ENCODE assay signal across 16 cellular contexts in the genomic region with DNA sequence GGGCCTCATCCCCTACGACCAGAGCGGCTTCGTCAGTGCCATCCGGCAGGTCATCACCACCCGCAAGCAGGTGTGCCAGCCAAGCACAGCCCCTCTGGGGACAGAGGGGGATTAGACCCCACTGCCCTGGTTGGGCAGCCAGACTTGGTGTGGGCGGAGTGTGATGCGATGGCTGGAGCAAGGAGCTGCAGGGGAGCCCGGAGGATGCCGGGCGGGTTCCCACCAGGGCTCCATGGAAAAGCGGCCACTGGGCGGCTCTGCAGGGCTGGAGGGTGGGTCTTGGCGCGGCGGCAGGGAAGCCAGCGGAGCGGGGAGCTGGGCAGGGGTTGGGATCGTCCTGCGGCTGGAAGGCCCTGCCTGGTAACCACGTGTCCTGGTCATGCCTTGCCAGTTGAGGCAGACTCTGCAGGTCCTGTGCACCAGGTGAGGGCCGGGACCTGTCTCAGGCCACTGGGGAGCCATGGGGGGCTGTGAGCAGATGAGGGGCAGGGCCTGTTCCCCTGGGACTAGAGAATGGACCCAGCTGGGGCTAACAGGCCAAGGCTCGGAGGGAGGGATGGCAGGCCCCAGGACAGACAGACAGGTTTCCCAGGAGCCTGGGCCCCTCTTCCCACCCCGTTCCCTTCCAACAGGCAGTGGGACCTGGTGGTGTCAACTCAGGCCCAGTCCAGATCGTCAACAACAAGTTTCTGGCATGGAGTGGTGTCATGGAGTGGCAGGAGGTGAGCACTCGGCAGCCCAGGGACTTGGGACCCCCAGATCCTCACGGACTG. TPM values are rescaled to one million over a fixed set of nuclear protein-coding genes. Genes with fewer than 3 reads are reported as not detected.
DNase-seq lines count a peak whose midpoint lies in the region; ATAC-seq and TF ChIP-seq lines count a peak whose summit lies in the region.
"Had no signal": no experiment of that assay in that cellular context is flagged by ENCODE, and none has a peak within 500 bp of the region (broad histone marks: within the 10 kb centered on the region; RNA-seq: fewer than 3 reads in every experiment).

No MANE protein-coding gene starts in this region.

- H3K79me2 ChIP-seq in GM23338 (replicated peaks; ENCODE audit: insufficient read depth): peaks cover 18% of the 10 kb centered on the region

- 85 to 94% (median 87%) methylated on average over 7 to 26 of the region's 26 CpGs for WGBS in adrenal gland, 4 donors

- H3K9me3 ChIP-seq in Caco-2: no peaks in the 10 kb centered on the region
- no peaks in the 10 kb centered on the region for H3K9me3 ChIP-seq in adrenal gland (replicated peaks in 1 of 3)
- no peaks in the 10 kb centered on the region for H3K9me3 ChIP-seq in WERI-Rb-1 (ENCODE audit: severe bottlenecking)
- H3K9me3 ChIP-seq: prostate gland had no signal

- H3K4me3 Mint-ChIP-seq in Caco-2 (ENCODE audit: unreplicated experiment) (no peak overlapping the region), GM23338 (no peak overlapping the region), neural crest cell (peak overlapping the region; percentile 59)
- no peak overlapping the region for H3K4me3 Mint-ChIP-seq in activated T-helper 1 cell treated with anti-CD3 and anti-CD28 coated beads, Interleukin-12 subunit alpha, Interleukin-12 subunit beta, Interleukin-2, Interleukin-4 antibody, amounts not matched to agents 30 ng/mL and 10 ng/mL and 1 ng/mL, durations not matched to agents 14 hours and 24 hours and 36 hours
- H3K4me3 Mint-ChIP-seq: stimulated activated naive CD8-positive, alpha-beta T cell treated with anti-CD3 and anti-CD28 coated beads, Interleukin-15, Interleukin-2, amounts not matched to agents 100 ng/mL and 50 ng/mL, for 24 hours had no signal

- no peaks in the 10 kb centered on the region for H3K9me3 Mint-ChIP-seq in Caco-2 (ENCODE audit: unreplicated experiment)
- H3K9me3 Mint-ChIP-seq in GM23338: peaks cover 4% of the 10 kb centered on the region; the same call in 2 of the 3 replicates
- H3K9me3 Mint-ChIP-seq in neural crest cell: no peaks in the 10 kb centered on the region
- H3K9me3 Mint-ChIP-seq in activated T-helper 1 cell treated with anti-CD3 and anti-CD28 coated beads, Interleukin-12 subunit alpha, Interleukin-12 subunit beta, Interleukin-2, Interleukin-4 antibody, amounts not matched to agents 30 ng/mL and 10 ng/mL and 1 ng/mL, durations not matched to agents 14 hours and 24 hours and 36 hours: no peaks in the 10 kb centered on the region
- H3K9me3 Mint-ChIP-seq: stimulated activated naive CD8-positive, alpha-beta T cell treated with anti-CD3 and anti-CD28 coated beads, Interleukin-15, Interleukin-2, amounts not matched to agents 100 ng/mL and 50 ng/mL, for 24 hours had no signal

- no peak overlapping the region for H2AFZ ChIP-seq in GM23338

- peaks cover 23% of the 10 kb centered on the region for H4K20me1 ChIP-seq in GM23338 (replicated peaks; ENCODE audit: insufficient read depth)

- H3K27ac ChIP-seq in GM23338 (ENCODE audit: low read depth): 0 out of 2 replicates have a peak overlapping the region, but pooled peaks have one; percentile 6
- peak overlapping the region in 4 of 5 donors; percentile 69 to 94 (median 82) for H3K27ac ChIP-seq in adrenal gland
- H3K27ac ChIP-seq in WERI-Rb-1: no peak overlapping the region

- POLR2A ChIA-PET in Caco-2 (lab: Charles Lee): interaction anchor here (2.0 kb wide), 1 partner anchor 12 kb away, joined by 7 read pairs; no protein-coding TSS in a partner anchor

- H3K4me1 Mint-ChIP-seq in Caco-2 (ENCODE audit: low read depth, unreplicated experiment) (peaks cover 6% of the 10 kb centered on the region), GM23338 (peaks cover 21% of the 10 kb centered on the region), neural crest cell (peaks cover 20% of the 10 kb centered on the region)
- peaks cover 12% of the 10 kb centered on the region for H3K4me1 Mint-ChIP-seq in activated T-helper 1 cell treated with anti-CD3 and anti-CD28 coated beads, Interleukin-12 subunit alpha, Interleukin-12 subunit beta, Interleukin-2, Interleukin-4 antibody, amounts not matched to agents 30 ng/mL and 10 ng/mL and 1 ng/mL, durations not matched to agents 14 hours and 24 hours and 36 hours (ENCODE audit: low read depth)

- ATAC-seq in GM23338: peak; percentile 1; the same call in 1 of the 3 replicates
- ATAC-seq: left colon had no signal

- no TSS peak for BruUV-seq in Caco-2 (replicated peaks; lab: Mats Ljungman, UMichigan)

- DNase-seq in Caco-2 (no peak), GM23338 (ENCODE audit: low spot score) (no peak), adrenal gland (peak in 4 of 7 donors; percentile 40 to 56 (median 50)), neural crest cell (ENCODE audit: low read depth, low spot score) (no peak), WERI-Rb-1 (no peak), 8988T (no peak)
- DNase-seq in NK-92 treated with Interleukin-12 subunit alpha and Interleukin-12 subunit beta, amount 100 ng/mL, for 24 hours (lab: John Stamatoyannopoulos, UW): no peak
- no peak for DNase-seq in activated T-helper 1 cell treated with anti-CD3 and anti-CD28 coated beads, Interleukin-12 subunit alpha, Interleukin-12 subunit beta, Interleukin-2, Interleukin-4 antibody, amounts not matched to agents 30 ng/mL and 10 ng/mL and 1 ng/mL, durations not matched to agents 14 hours and 24 hours and 36 hours (ENCODE audit: low spot score)
- DNase-seq: activated CD4-positive, alpha-beta T cell treated with anti-CD3 and anti-CD28 coated beads, Interleukin-2, amount 50 U/mL, for 1 hour; DMS79 treated with DMSO at 0.1 percent for 48 hours; effector memory CD4-positive, alpha-beta T cell; SHP77 treated with DMSO at 0.1 percent for 48 hours; T-helper 9 cell had no signal

- H3K4me3 ChIP-seq in Caco-2 (ENCODE audit: low read depth, low read length) (no peak overlapping the region), GM23338 (no peak overlapping the region), adrenal gland (no peak overlapping the region), WERI-Rb-1 (ENCODE audit: low read depth, low read length) (no peak overlapping the region)
- H3K4me3 ChIP-seq: prostate gland had no signal

- H3K36me3 Mint-ChIP-seq in Caco-2 (ENCODE audit: insufficient read depth, unreplicated experiment) (peaks cover 84% of the 10 kb centered on the region), GM23338 (ENCODE audit: low read depth) (peaks cover 72% of the 10 kb centered on the region), neural crest cell (ENCODE audit: low read depth) (peaks cover 9% of the 10 kb centered on the region)
- peaks cover 12% of the 10 kb centered on the region for H3K36me3 Mint-ChIP-seq in activated T-helper 1 cell treated with anti-CD3 and anti-CD28 coated beads, Interleukin-12 subunit alpha, Interleukin-12 subunit beta, Interleukin-2, Interleukin-4 antibody, amounts not matched to agents 30 ng/mL and 10 ng/mL and 1 ng/mL, durations not matched to agents 14 hours and 24 hours and 36 hours (ENCODE audit: low read depth)

- H3K27ac Mint-ChIP-seq in Caco-2 (ENCODE audit: unreplicated experiment) (peak overlapping the region; percentile 61), GM23338 (no peak overlapping the region), neural crest cell (ENCODE audit: unreplicated experiment) (no peak overlapping the region)
- H3K27ac Mint-ChIP-seq in activated T-helper 1 cell treated with anti-CD3 and anti-CD28 coated beads, Interleukin-12 subunit alpha, Interleukin-12 subunit beta, Interleukin-2, Interleukin-4 antibody, amounts not matched to agents 30 ng/mL and 10 ng/mL and 1 ng/mL, durations not matched to agents 14 hours and 24 hours and 36 hours: no peak overlapping the region
- H3K27ac Mint-ChIP-seq: stimulated activated naive CD8-positive, alpha-beta T cell treated with anti-CD3 and anti-CD28 coated beads, Interleukin-15, Interleukin-2, amounts not matched to agents 100 ng/mL and 50 ng/mL, for 24 hours had no signal

- TF ChIP-seq CTCF in Caco-2 (IDR thresholded peaks at IDR 0.05; ENCODE audit: insufficient read depth in 1 of 2, low read depth in 1 of 2, low read length in 1 of 2, severe bottlenecking in 1 of 2, unreplicated experiment in 1 of 2) (no peak), GM23338 (conservative IDR thresholded peaks at IDR 0.05; ENCODE audit: low read depth in 2 of 2) (peak in 1 of 2 experiments; percentile 11; a peak in 1 of 4 replicates), adrenal gland (IDR thresholded peaks at IDR 0.05) (no peak), neural crest cell (conservative IDR thresholded peaks at IDR 0.05) (no peak), WERI-Rb-1 (IDR thresholded peaks at IDR 0.05; ENCODE audit: low read depth, low read length) (no peak)

- no peaks in the 10 kb centered on the region for H3K27me3 ChIP-seq in Caco-2 (replicated peaks; ENCODE audit: control insufficient read depth, insufficient read depth, low read length)
- H3K27me3 ChIP-seq in GM23338 (ENCODE audit: insufficient read depth): no peaks in the 10 kb centered on the region
- no peaks in the 10 kb centered on the region for H3K27me3 ChIP-seq in adrenal gland
- no peaks in the 10 kb centered on the region for H3K27me3 ChIP-seq in WERI-Rb-1 (ENCODE audit: insufficient read depth, low read depth, severe bottlenecking)

- peaks cover 64% of the 10 kb centered on the region for H3F3A ChIP-seq in GM23338 (replicated peaks; ENCODE audit: low read depth)

- H3K4me1 ChIP-seq in Caco-2: peaks cover 7% of the 10 kb centered on the region; the same call in 1 of the 2 replicates
- H3K4me1 ChIP-seq in GM23338 (ENCODE audit: insufficient read depth): peaks cover 14% of the 10 kb centered on the region
- peaks cover 39 to 81% of the 10 kb centered on the region in 2 donors for H3K4me1 ChIP-seq in adrenal gland (replicated peaks in 1 of 2)

- no peak overlapping the region for H3K4me2 ChIP-seq in GM23338

- intact Hi-C loops in Caco-2 (cut with micrococcal nuclease; ENCODE audit: unreplicated experiment): no loop called here
- intact Hi-C loops in adrenal gland (cut with DNase I): no loop called here
- intact Hi-C loops in activated T-helper 1 cell treated with anti-CD3 and anti-CD28 coated beads, Interleukin-12 subunit alpha, Interleukin-12 subunit beta, Interleukin-2, Interleukin-4 antibody, amounts not matched to agents 30 ng/mL and 10 ng/mL and 1 ng/mL, durations not matched to agents 14 hours and 24 hours and 36 hours (cut with micrococcal nuclease): no loop called here

- H3K9me2 ChIP-seq in GM23338 (ENCODE audit: insufficient read depth): no peaks in the 10 kb centered on the region

- TF ChIP-seq POLR2A in adrenal gland (IDR thresholded peaks at IDR 0.05): no peak

- H3K36me3 ChIP-seq in Caco-2 (ENCODE audit: control insufficient read depth, insufficient read depth, low read length) (peaks cover 13% of the 10 kb centered on the region), GM23338 (ENCODE audit: insufficient read depth) (no peaks in the 10 kb centered on the region; the same call in 1 of the 2 replicates), adrenal gland (replicated peaks in 1 of 2) (peaks cover 0 to 70% of the 10 kb centered on the region in 2 donors), WERI-Rb-1 (peaks cover 90% of the 10 kb centered on the region)

- H3K27me3 Mint-ChIP-seq in Caco-2 (ENCODE audit: insufficient read depth, unreplicated experiment) (no peaks in the 10 kb centered on the region), GM23338 (ENCODE audit: insufficient read depth, low read depth, poor library complexity) (peaks cover 54% of the 10 kb centered on the region), neural crest cell (ENCODE audit: low read depth) (peaks cover 29% of the 10 kb centered on the region)
- peaks cover 5% of the 10 kb centered on the region for H3K27me3 Mint-ChIP-seq in activated T-helper 1 cell treated with anti-CD3 and anti-CD28 coated beads, Interleukin-12 subunit alpha, Interleukin-12 subunit beta, Interleukin-2, Interleukin-4 antibody, amounts not matched to agents 30 ng/mL and 10 ng/mL and 1 ng/mL, durations not matched to agents 14 hours and 24 hours and 36 hours (ENCODE audit: insufficient read depth)
- H3K27me3 Mint-ChIP-seq: stimulated activated naive CD8-positive, alpha-beta T cell treated with anti-CD3 and anti-CD28 coated beads, Interleukin-15, Interleukin-2, amounts not matched to agents 100 ng/mL and 50 ng/mL, for 24 hours had no signal

- CTCF ChIA-PET in Caco-2 (lab: Charles Lee): interaction anchor here (0.8 kb wide), 1 partner anchor 8 kb away, joined by 3 read pairs; no protein-coding TSS in a partner anchor

RNA-seq across cellular contexts. Expression of a gene that starts 6.3 kb away (rescaled TPM):
- 209 and 224 TPM in 2 replicates for total RNA-seq in Caco-2 (2022)
- 194 and 209 TPM in 2 replicates for total RNA-seq in GM23338 (2014; rRNA removed; shearing (Covaris generic))
- polyA plus RNA-seq in GM23338 (2016; fragmentation: Nextera tagmentation; extraction: Ambion mirVana): 188 and 225 TPM in 2 replicates
- total RNA-seq in adrenal gland: 100 to 1,000 TPM; 163 to 568 (median 275) TPM
- 100 to 1,000 TPM in 2 of 3 donors, 10 to 100 TPM in 1; 78.7 to 620 (median 409) TPM for polyA plus RNA-seq in adrenal gland
- total RNA-seq in neural crest cell: 453 and 466 TPM in 2 replicates
- total RNA-seq in activated T-helper 1 cell treated with anti-CD3 and anti-CD28 coated beads, Interleukin-12 subunit alpha, Interleukin-12 subunit beta, Interleukin-2, Interleukin-4 antibody, amounts not matched to agents 30 ng/mL and 10 ng/mL and 1 ng/mL, durations not matched to agents 14 hours and 24 hours and 36 hours: 107 and 113 TPM in 2 replicates

RNA-seq across cellular contexts. Expression of a gene that starts 10.1 kb away (rescaled TPM):
- total RNA-seq in Caco-2 (2022) (130 and 147 TPM in 2 replicates), adrenal gland (100 to 1,000 TPM in 4 of 8 donors, 10 to 100 TPM in 4; 49.3 to 199 (median 100) TPM), neural crest cell (131 and 135 TPM in 2 replicates)
- total RNA-seq in GM23338 (2014; rRNA removed; shearing (Covaris generic)): 81.4 and 99.6 TPM in 2 replicates
- polyA plus RNA-seq in GM23338 (2016; fragmentation: Nextera tagmentation; extraction: Ambion mirVana) (109 and 112 TPM in 2 replicates), adrenal gland (100 to 1,000 TPM in 2 of 3 donors, 10 to 100 TPM in 1; 40.7 to 344 (median 202) TPM)
- 138 and 141 TPM in 2 replicates for total RNA-seq in activated T-helper 1 cell treated with anti-CD3 and anti-CD28 coated beads, Interleukin-12 subunit alpha, Interleukin-12 subunit beta, Interleukin-2, Interleukin-4 antibody, amounts not matched to agents 30 ng/mL and 10 ng/mL and 1 ng/mL, durations not matched to agents 14 hours and 24 hours and 36 hours

RNA-seq across cellular contexts. Expression of a gene that starts 19.9 kb away (rescaled TPM):
- total RNA-seq in Caco-2 (2022) (64.6 and 77.6 TPM in 2 replicates), adrenal gland (10 to 100 TPM; 25.7 to 70.3 (median 45.7) TPM), neural crest cell (38.6 and 39.6 TPM in 2 replicates)
- total RNA-seq in GM23338 (2014; rRNA removed; shearing (Covaris generic)): 15.7 and 21.5 TPM in 2 replicates
- polyA plus RNA-seq in GM23338 (2016; fragmentation: Nextera tagmentation; extraction: Ambion mirVana) (28.0 and 28.6 TPM in 2 replicates), adrenal gland (10 to 100 TPM; 66.0 to 89.6 (median 75.8) TPM)
- 32.1 and 32.2 TPM in 2 replicates for total RNA-seq in activated T-helper 1 cell treated with anti-CD3 and anti-CD28 coated beads, Interleukin-12 subunit alpha, Interleukin-12 subunit beta, Interleukin-2, Interleukin-4 antibody, amounts not matched to agents 30 ng/mL and 10 ng/mL and 1 ng/mL, durations not matched to agents 14 hours and 24 hours and 36 hours

RNA-seq across cellular contexts. Expression of a gene that starts 20.3 kb away (rescaled TPM):
- 55.3 and 56.5 TPM in 2 replicates for total RNA-seq in Caco-2 (2022)
- total RNA-seq in GM23338 (2014; rRNA removed; shearing (Covaris generic)): 12.1 and 19.3 TPM in 2 replicates
- polyA plus RNA-seq in GM23338 (2016; fragmentation: Nextera tagmentation; extraction: Ambion mirVana): 39.5 and 43.1 TPM in 2 replicates
- total RNA-seq in adrenal gland: 100 to 1,000 TPM in 1 of 8 donors, 10 to 100 TPM in 7; 33.5 to 103 (median 51.4) TPM
- 100 to 1,000 TPM in 2 of 3 donors, 10 to 100 TPM in 1; 22.4 to 198 (median 113) TPM for polyA plus RNA-seq in adrenal gland
- 30.5 and 34.5 TPM in 2 replicates for total RNA-seq in neural crest cell
- 38.7 and 41.8 TPM in 2 replicates for total RNA-seq in activated T-helper 1 cell treated with anti-CD3 and anti-CD28 coated beads, Interleukin-12 subunit alpha, Interleukin-12 subunit beta, Interleukin-2, Interleukin-4 antibody, amounts not matched to agents 30 ng/mL and 10 ng/mL and 1 ng/mL, durations not matched to agents 14 hours and 24 hours and 36 hours

RNA-seq across cellular contexts. Expression of a gene that starts 39.2 kb away (rescaled TPM):
- total RNA-seq in Caco-2 (2022) (102 and 104 TPM in 2 replicates), adrenal gland (100 to 1,000 TPM in 5 of 8 donors, 10 to 100 TPM in 3; 78.3 to 211 (median 107) TPM), neural crest cell (80.8 and 85.4 TPM in 2 replicates)
- total RNA-seq in GM23338 (2014; rRNA removed; shearing (Covaris generic)): 47.1 and 58.6 TPM in 2 replicates
- polyA plus RNA-seq in GM23338 (2016; fragmentation: Nextera tagmentation; extraction: Ambion mirVana) (45.6 and 46.4 TPM in 2 replicates), adrenal gland (100 to 1,000 TPM in 2 of 3 donors, 10 to 100 TPM in 1; 71.2 to 457 (median 299) TPM)
- total RNA-seq in activated T-helper 1 cell treated with anti-CD3 and anti-CD28 coated beads, Interleukin-12 subunit alpha, Interleukin-12 subunit beta, Interleukin-2, Interleukin-4 antibody, amounts not matched to agents 30 ng/mL and 10 ng/mL and 1 ng/mL, durations not matched to agents 14 hours and 24 hours and 36 hours: 54.2 and 54.5 TPM in 2 replicates

Comparison
In these comparisons a context has a peak if more than half of its experiments do, and no peak if none do; other contexts are left out.
1. DNase-seq: peak in adrenal gland (4 of 7); none in Caco-2 (0 of 2), GM23338 (single experiment), neural crest cell (single experiment), NK-92 treated with Interleukin-12 subunit alpha and Interleukin-12 subunit beta, amount 100 ng/mL, for 24 hours (single experiment), WERI-Rb-1 (single experiment), 8988T (single experiment) and activated T-helper 1 cell treated with anti-CD3 and anti-CD28 coated beads, Interleukin-12 subunit alpha, Interleukin-12 subunit beta, Interleukin-2, Interleukin-4 antibody, amounts not matched to agents 30 ng/mL and 10 ng/mL and 1 ng/mL, durations not matched to agents 14 hours and 24 hours and 36 hours (single experiment).